Comparison of ENCODE assay signal across 1 cellular context in the genomic region with DNA sequence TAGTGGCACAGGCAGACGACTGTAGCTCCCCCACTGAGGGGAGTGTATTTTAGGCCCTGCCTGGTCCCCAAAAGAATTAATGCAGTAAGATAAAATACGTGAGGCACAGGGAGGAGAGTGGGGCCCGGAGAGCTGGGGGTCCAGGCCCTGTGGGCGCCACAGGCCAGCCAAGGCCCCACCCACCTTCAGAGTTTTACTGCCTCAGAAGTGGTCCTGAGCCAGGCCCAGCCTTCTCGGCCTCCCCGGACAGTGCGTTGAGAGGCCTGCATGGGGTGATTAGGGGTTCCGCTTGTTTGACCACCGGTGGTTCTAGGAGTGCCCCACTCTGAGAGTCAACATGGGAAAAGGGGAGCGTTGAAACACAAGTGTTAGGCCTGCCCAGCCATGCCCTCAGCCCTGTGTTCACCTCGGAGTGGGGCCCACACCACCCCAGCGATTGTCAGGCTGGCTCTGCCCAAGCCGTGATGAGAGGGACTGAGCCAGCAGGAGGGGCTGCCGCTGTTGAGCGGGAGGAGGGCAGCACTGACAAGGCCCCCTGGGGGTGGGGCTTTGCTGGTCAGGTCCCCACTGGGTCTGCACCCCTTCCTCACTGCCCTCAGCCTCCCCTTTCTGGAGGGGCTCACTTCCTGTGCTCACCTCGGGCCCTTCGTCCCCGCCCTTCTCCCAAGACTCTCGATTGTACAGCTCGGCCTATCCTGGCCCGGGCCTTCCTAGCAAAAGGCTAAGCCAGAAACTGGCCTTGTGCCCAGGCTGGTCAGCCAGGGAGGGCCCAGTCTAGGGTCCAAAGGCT.
TF ChIP-seq lines count a peak whose summit lies in the region.

No MANE protein-coding gene starts in this region.

TF ChIP-seq in K562, 482 proteins besides CTCF, POLR2A, EP300 and RAD21:
- TF ChIP-seq ZNF224 (CRISPR knock-in tag; IDR thresholded peaks at IDR 0.05) (no peak), GATAD2B (IDR thresholded peaks at IDR 0.05; ENCODE audit: borderline replicate concordance) (no peak), ZNF717 (CRISPR knock-in tag; IDR thresholded peaks at IDR 0.05) (no peak), STAG1 (CRISPR knock-in tag; IDR thresholded peaks at IDR 0.05; ENCODE audit: borderline replicate concordance) (no peak), PTTG1 (tag; IDR thresholded peaks at IDR 0.05; ENCODE audit: low read depth) (no peak), XRCC5 (IDR thresholded peaks at IDR 0.05; ENCODE audit: low read depth, low read length) (no peak), ZBTB43 (CRISPR knock-in tag; IDR thresholded peaks at IDR 0.05) (no peak), CEBPB (tag; IDR thresholded peaks at IDR 0.05) (no peak), SIRT6 (IDR thresholded peaks at IDR 0.05; ENCODE audit: low read depth, low read length) (no peak), CCNT2 (IDR thresholded peaks at IDR 0.05; ENCODE audit: borderline replicate concordance, extremely low read depth, insufficient read length, low read depth, low read length) (no peak), BRD4 (IDR thresholded peaks at IDR 0.05) (no peak), RBFOX2 (IDR thresholded peaks at IDR 0.05; ENCODE audit: low read depth, low read length) (no peak), ESRRA (IDR thresholded peaks at IDR 0.05; ENCODE audit: borderline replicate concordance, low read depth) (no peak), GTF2F1 (IDR thresholded peaks at IDR 0.05; ENCODE audit: low read depth, low read length) (no peak), ZBTB17 (CRISPR knock-in tag; IDR thresholded peaks at IDR 0.05) (no peak), NFIC (IDR thresholded peaks at IDR 0.05) (0 out of 2 replicates have a peak, but pooled peaks have one; percentile 26), SAP30 (IDR thresholded peaks at IDR 0.05; ENCODE audit: borderline replicate concordance, insufficient read depth, low read depth, low read length, poor library complexity, severe bottlenecking) (no peak), FOXJ3 (CRISPR knock-in tag; IDR thresholded peaks at IDR 0.05) (no peak), CBFB (CRISPR knock-in tag; IDR thresholded peaks at IDR 0.05) (0 out of 2 replicates have a peak, but pooled peaks have one; percentile 15), NFATC3 (IDR thresholded peaks at IDR 0.05) (no peak), ZNF695 (CRISPR knock-in tag; IDR thresholded peaks at IDR 0.05) (no peak), POLR2G (IDR thresholded peaks at IDR 0.05; ENCODE audit: low read depth, low read length) (peak; percentile 40)
- TF ChIP-seq, protein P1, sequence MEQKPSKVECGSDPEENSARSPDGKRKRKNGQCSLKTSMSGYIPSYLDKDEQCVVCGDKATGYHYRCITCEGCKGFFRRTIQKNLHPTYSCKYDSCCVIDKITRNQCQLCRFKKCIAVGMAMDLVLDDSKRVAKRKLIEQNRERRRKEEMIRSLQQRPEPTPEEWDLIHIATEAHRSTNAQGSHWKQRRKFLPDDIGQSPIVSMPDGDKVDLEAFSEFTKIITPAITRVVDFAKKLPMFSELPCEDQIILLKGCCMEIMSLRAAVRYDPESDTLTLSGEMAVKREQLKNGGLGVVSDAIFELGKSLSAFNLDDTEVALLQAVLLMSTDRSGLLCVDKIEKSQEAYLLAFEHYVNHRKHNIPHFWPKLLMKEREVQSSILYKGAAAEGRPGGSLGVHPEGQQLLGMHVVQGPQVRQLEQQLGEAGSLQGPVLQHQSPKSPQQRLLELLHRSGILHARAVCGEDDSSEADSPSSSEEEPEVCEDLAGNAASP (IDR thresholded peaks at IDR 0.05) = no peak
